In genomic region chr5:178221203-178221771, GRCh38 we compare ENCODE assay signal across 12 cellular contexts. TPM values are rescaled to one million over a fixed set of nuclear protein-coding genes. Genes with fewer than 3 reads are reported as not detected.
DNase-seq lines count a peak whose midpoint lies in the region; ATAC-seq and TF ChIP-seq lines count a peak whose summit lies in the region.
"Had no signal": no experiment of that assay in that cellular context is flagged by ENCODE, and none has a peak within 500 bp of the region (broad histone marks: within the 10 kb centered on the region; RNA-seq: fewer than 3 reads in every experiment).

No MANE protein-coding gene starts in this region.

- H3K27ac ChIP-seq in coronary artery, result no peak overlapping the region

- H3K4me3 Mint-ChIP-seq in activated CD4-positive, alpha-beta T cell treated with anti-CD3 and anti-CD28 coated beads, Interleukin-2, amount 10 ng/mL, durations not matched to agents 7 days and 5 days, result no peak overlapping the region
- no peak overlapping the region for H3K4me3 Mint-ChIP-seq in dendritic cell treated with granulocyte-macrophage colony-stimulating factor and Interleukin-4, amounts not matched to agents 40 ng/mL and 50 ng/mL, for 4 days
- no peak overlapping the region for H3K4me3 Mint-ChIP-seq in stimulated activated effector memory CD8-positive, alpha-beta T cell treated with anti-CD3 and anti-CD28 coated beads, Interleukin-12 subunit alpha, Interleukin-12 subunit beta, amount 100 ng/mL, for 72 hours

- H3K4me3 ChIP-seq in coronary artery, result no peak overlapping the region
- H3K4me3 ChIP-seq: breast epithelium had no signal

- H3K4me1 Mint-ChIP-seq in activated CD4-positive, alpha-beta T cell treated with anti-CD3 and anti-CD28 coated beads, Interleukin-2, amount 10 ng/mL, durations not matched to agents 7 days and 5 days, result peaks cover 16% of the 10 kb centered on the region
- H3K4me1 Mint-ChIP-seq in dendritic cell treated with granulocyte-macrophage colony-stimulating factor and Interleukin-4, amounts not matched to agents 40 ng/mL and 50 ng/mL, for 4 days (ENCODE audit: low read depth), result peaks cover 50% of the 10 kb centered on the region
- H3K4me1 Mint-ChIP-seq in stimulated activated effector memory CD8-positive, alpha-beta T cell treated with anti-CD3 and anti-CD28 coated beads, Interleukin-12 subunit alpha, Interleukin-12 subunit beta, amount 100 ng/mL, for 72 hours, result peaks cover 45% of the 10 kb centered on the region

- CTCF ChIA-PET in activated CD4-positive, alpha-beta T cell treated with anti-CD3 and anti-CD28 coated beads, Interleukin-2, amount 10 ng/mL, durations not matched to agents 7 days and 5 days (lab: Charles Lee), result interaction anchor here (1.5 kb wide), 1 partner anchor 9 kb away, joined by 6 read pairs; no protein-coding TSS in a partner anchor

- ATAC-seq in stimulated activated effector memory CD8-positive, alpha-beta T cell treated with anti-CD3 and anti-CD28 coated beads, Interleukin-12 subunit alpha, Interleukin-12 subunit beta, amount 100 ng/mL, for 72 hours, result peak; percentile 19
- no peak for ATAC-seq in HG03432 (IDR thresholded peaks at IDR 0.05; ENCODE audit: unreplicated experiment)

- TF ChIP-seq CTCF in coronary artery (IDR thresholded peaks at IDR 0.05), result no peak

- H3K27me3 Mint-ChIP-seq in activated CD4-positive, alpha-beta T cell treated with anti-CD3 and anti-CD28 coated beads, Interleukin-2, amount 10 ng/mL, durations not matched to agents 7 days and 5 days, result no peaks in the 10 kb centered on the region
- H3K27me3 Mint-ChIP-seq in dendritic cell treated with granulocyte-macrophage colony-stimulating factor and Interleukin-4, amounts not matched to agents 40 ng/mL and 50 ng/mL, for 4 days, result no peaks in the 10 kb centered on the region

- POLR2A ChIA-PET in activated CD4-positive, alpha-beta T cell treated with anti-CD3 and anti-CD28 coated beads, Interleukin-2, amount 10 ng/mL, durations not matched to agents 7 days and 5 days (lab: Charles Lee), result no interaction called here

- peaks cover 46% of the 10 kb centered on the region for H3K36me3 Mint-ChIP-seq in activated CD4-positive, alpha-beta T cell treated with anti-CD3 and anti-CD28 coated beads, Interleukin-2, amount 10 ng/mL, durations not matched to agents 7 days and 5 days (ENCODE audit: low read depth)
- peaks cover 99% of the 10 kb centered on the region for H3K36me3 Mint-ChIP-seq in dendritic cell treated with granulocyte-macrophage colony-stimulating factor and Interleukin-4, amounts not matched to agents 40 ng/mL and 50 ng/mL, for 4 days (ENCODE audit: low read depth)
- peaks cover 92% of the 10 kb centered on the region for H3K36me3 Mint-ChIP-seq in stimulated activated effector memory CD8-positive, alpha-beta T cell treated with anti-CD3 and anti-CD28 coated beads, Interleukin-12 subunit alpha, Interleukin-12 subunit beta, amount 100 ng/mL, for 72 hours

- no peak for DNase-seq in activated CD4-positive, alpha-beta T cell treated with anti-CD3 and anti-CD28 coated beads, Interleukin-2, amount 10 ng/mL, durations not matched to agents 7 days and 5 days
- DNase-seq in activated CD4-positive, alpha-beta T cell treated with anti-CD3 and anti-CD28 coated beads for 4 hours, result no peak
- peak; percentile 62 for DNase-seq in OCI-M1 (lab: John Stamatoyannopoulos, UW)
- no peak for DNase-seq in stimulated activated effector memory CD8-positive, alpha-beta T cell treated with anti-CD3 and anti-CD28 coated beads, Interleukin-12 subunit alpha, Interleukin-12 subunit beta, amount 100 ng/mL, for 72 hours (ENCODE audit: low spot score in 2 of 2)
- DNase-seq in KG1 (lab: John Stamatoyannopoulos, UW), result no peak
- DNase-seq in coronary artery (ENCODE audit: low spot score), result no peak
- DNase-seq: H7; stimulated activated CD4-positive, alpha-beta T cell treated with anti-CD3 and anti-CD28 coated beads, Interleukin-12 subunit alpha, Interleukin-12 subunit beta, amount 100 ng/mL, for 4 hours had no signal

- H3K9me3 Mint-ChIP-seq in activated CD4-positive, alpha-beta T cell treated with anti-CD3 and anti-CD28 coated beads, Interleukin-2, amount 10 ng/mL, durations not matched to agents 7 days and 5 days, result no peaks in the 10 kb centered on the region
- H3K9me3 Mint-ChIP-seq in dendritic cell treated with granulocyte-macrophage colony-stimulating factor and Interleukin-4, amounts not matched to agents 40 ng/mL and 50 ng/mL, for 4 days, result no peaks in the 10 kb centered on the region
- H3K9me3 Mint-ChIP-seq in stimulated activated effector memory CD8-positive, alpha-beta T cell treated with anti-CD3 and anti-CD28 coated beads, Interleukin-12 subunit alpha, Interleukin-12 subunit beta, amount 100 ng/mL, for 72 hours, result no peaks in the 10 kb centered on the region

- intact Hi-C loops in dendritic cell treated with granulocyte-macrophage colony-stimulating factor and Interleukin-4, amounts not matched to agents 40 ng/mL and 50 ng/mL, for 4 days (cut with micrococcal nuclease), result no loop called here

- peak overlapping the region; percentile 36 for H3K27ac Mint-ChIP-seq in activated CD4-positive, alpha-beta T cell treated with anti-CD3 and anti-CD28 coated beads, Interleukin-2, amount 10 ng/mL, durations not matched to agents 7 days and 5 days
- peak overlapping the region; percentile 44 for H3K27ac Mint-ChIP-seq in dendritic cell treated with granulocyte-macrophage colony-stimulating factor and Interleukin-4, amounts not matched to agents 40 ng/mL and 50 ng/mL, for 4 days
- peak overlapping the region; percentile 87 for H3K27ac Mint-ChIP-seq in stimulated activated effector memory CD8-positive, alpha-beta T cell treated with anti-CD3 and anti-CD28 coated beads, Interleukin-12 subunit alpha, Interleukin-12 subunit beta, amount 100 ng/mL, for 72 hours

RNA-seq across cellular contexts. Expression of gene PHYKPL, which starts 11.3 kb away (rescaled TPM):
- total RNA-seq in activated CD4-positive, alpha-beta T cell treated with anti-CD3 and anti-CD28 coated beads, Interleukin-2, amount 10 ng/mL, durations not matched to agents 7 days and 5 days, result 100 to 1,000 TPM; 126 to 138 TPM

RNA-seq across cellular contexts. Expression of gene HNRNPAB, which starts 17.0 kb away (rescaled TPM):
- 100 to 1,000 TPM; 185 to 215 TPM for total RNA-seq in activated CD4-positive, alpha-beta T cell treated with anti-CD3 and anti-CD28 coated beads, Interleukin-2, amount 10 ng/mL, durations not matched to agents 7 days and 5 days

RNA-seq across cellular contexts. Expression of gene GMCL2, which starts 34.1 kb away (rescaled TPM):
- not detected for total RNA-seq in activated CD4-positive, alpha-beta T cell treated with anti-CD3 and anti-CD28 coated beads, Interleukin-2, amount 10 ng/mL, durations not matched to agents 7 days and 5 days
- total RNA-seq: breast epithelium, esophagus mucosa, H7 had no signal

Comparison
In these comparisons a context has a peak if more than half of its experiments do, and no peak if none do; other contexts are left out.
1. H3K27ac Mint-ChIP-seq: peak in every context shown above with its lines; median percentile 87 in stimulated activated effector memory CD8-positive, alpha-beta T cell treated with anti-CD3 and anti-CD28 coated beads, Interleukin-12 subunit alpha, Interleukin-12 subunit beta, amount 100 ng/mL, for 72 hours; 44 in dendritic cell treated with granulocyte-macrophage colony-stimulating factor and Interleukin-4, amounts not matched to agents 40 ng/mL and 50 ng/mL, for 4 days; 36 in activated CD4-positive, alpha-beta T cell treated with anti-CD3 and anti-CD28 coated beads, Interleukin-2, amount 10 ng/mL, durations not matched to agents 7 days and 5 days.